Comparison of ENCODE assay signal across 34 cellular contexts in the genomic region with DNA sequence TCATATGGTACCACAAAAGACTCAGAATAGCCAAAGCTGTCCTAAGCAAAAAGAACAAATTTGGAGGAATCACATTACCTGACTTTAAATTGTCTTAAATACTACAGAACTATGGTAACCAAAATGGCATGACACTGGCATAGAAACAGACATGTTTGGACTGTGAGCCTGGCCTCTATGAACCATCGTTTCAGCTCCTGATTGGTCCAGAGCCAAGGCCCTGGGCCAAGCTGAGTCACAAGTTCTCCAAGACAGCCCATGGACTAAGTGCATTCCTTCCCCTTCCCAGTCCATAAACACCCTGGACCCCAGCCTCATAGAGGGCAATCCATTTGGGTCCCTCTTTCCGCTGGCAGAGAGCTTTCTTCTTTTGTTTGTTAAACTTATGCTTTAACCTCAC. TPM values are rescaled to one million over a fixed set of nuclear protein-coding genes. Genes with fewer than 3 reads are reported as not detected.
"Had no signal": no experiment of that assay in that cellular context is flagged by ENCODE, and none has a peak within 500 bp of the region (broad histone marks: within the 10 kb centered on the region; RNA-seq: fewer than 3 reads in every experiment).

No MANE protein-coding gene starts in this region.

- H3K27ac ChIP-seq: adrenal gland, breast epithelium, heart right ventricle, left lung, lower lobe of right lung, right atrium auricular region, suprapubic skin, tibial nerve, VCaP had no signal

- DNase-seq: activated CD4-positive, alpha-beta T cell treated with anti-CD3 and anti-CD28 coated beads for 48 hours; activated CD4-positive, alpha-beta T cell treated with anti-CD3 and anti-CD28 coated beads, Interleukin-2, amount 50 U/mL, for 48 hours; activated CD8-positive, alpha-beta memory T cell treated with anti-CD3 and anti-CD28 coated beads for 24 hours; activated effector memory CD4-positive, alpha-beta T cell treated with anti-CD3 and anti-CD28 coated beads, Interleukin-2, amount 50 U/mL, for 16 hours; activated naive CD4-positive, alpha-beta T cell treated with anti-CD3 and anti-CD28 coated beads for 36 hours; activated naive CD8-positive, alpha-beta T cell treated with anti-CD3 and anti-CD28 coated beads for 36 hours; adrenal gland; aorta; endodermal cell; foreskin melanocyte; heart right ventricle; left lung; lower lobe of right lung; mesenchymal stem cell; naive thymus-derived CD8-positive, alpha-beta T cell; occipital lobe; stimulated activated CD4-positive, alpha-beta T cell treated with anti-CD3 and anti-CD28 coated beads, Interleukin-1b, Interleukin-23, amount 100 ng/mL, for 48 hours; stimulated activated CD4-positive, alpha-beta T cell treated with anti-CD3 and anti-CD28 coated beads, Interleukin-4, amount 100 ng/mL, for 4 hours; stimulated activated CD8-positive, alpha-beta memory T cell treated with anti-CD3 and anti-CD28 coated beads, Interleukin-4, amount 100 ng/mL, for 48 hours; stimulated activated naive CD4-positive, alpha-beta T cell had no signal

- H3K36me3 ChIP-seq: adrenal gland, breast epithelium, lower lobe of right lung had no signal

- ATAC-seq: activated CD4-positive, CD25-positive, alpha-beta regulatory T cell treated with anti-CD3 and anti-CD28 coated beads, Interleukin-2, amount 50 U/mL, for 24 hours; esophagus mucosa; heart right ventricle; left lung; lower lobe of right lung; naive thymus-derived CD8-positive, alpha-beta T cell had no signal

- H3K4me1 Mint-ChIP-seq: activated naive CD8-positive, alpha-beta T cell treated with anti-CD3 and anti-CD28 coated beads for 36 hours; central memory CD8-positive, alpha-beta T cell; endodermal cell; naive thymus-derived CD8-positive, alpha-beta T cell; neural crest cell had no signal

- H3K27me3 Mint-ChIP-seq: activated naive CD8-positive, alpha-beta T cell treated with anti-CD3 and anti-CD28 coated beads for 36 hours; central memory CD8-positive, alpha-beta T cell; dendritic cell treated with granulocyte-macrophage colony-stimulating factor and Interleukin-4, amounts not matched to agents 40 ng/mL and 50 ng/mL, for 4 days; naive thymus-derived CD8-positive, alpha-beta T cell had no signal

- H3K4me1 ChIP-seq: adrenal gland, breast epithelium, heart right ventricle, left lung, lower lobe of right lung, right atrium auricular region, suprapubic skin, tibial nerve had no signal

- H3K27ac Mint-ChIP-seq: activated naive CD4-positive, alpha-beta T cell treated with anti-CD3 and anti-CD28 coated beads for 36 hours; activated naive CD8-positive, alpha-beta T cell treated with anti-CD3 and anti-CD28 coated beads for 36 hours; activated T-helper 1 cell treated with anti-CD3 and anti-CD28 coated beads, Interleukin-12 subunit alpha, Interleukin-12 subunit beta, Interleukin-2, Interleukin-4 antibody, amounts not matched to agents 30 ng/mL and 10 ng/mL and 1 ng/mL, durations not matched to agents 14 hours and 24 hours and 36 hours; dendritic cell treated with granulocyte-macrophage colony-stimulating factor and Interleukin-4, amounts not matched to agents 40 ng/mL and 50 ng/mL, for 4 days; endodermal cell; naive thymus-derived CD8-positive, alpha-beta T cell had no signal

- H3K4me3 ChIP-seq: adrenal gland, breast epithelium, heart right ventricle, left lung, lower lobe of right lung, right atrium auricular region, smooth muscle cell, suprapubic skin, tibial nerve had no signal

- H3K27me3 ChIP-seq: adrenal gland, breast epithelium, heart right ventricle, left lung, right atrium auricular region, suprapubic skin, tibial nerve had no signal

- H3K4me3 Mint-ChIP-seq: activated naive CD4-positive, alpha-beta T cell treated with anti-CD3 and anti-CD28 coated beads for 36 hours; activated naive CD8-positive, alpha-beta T cell treated with anti-CD3 and anti-CD28 coated beads for 36 hours; activated T-helper 1 cell treated with anti-CD3 and anti-CD28 coated beads, Interleukin-12 subunit alpha, Interleukin-12 subunit beta, Interleukin-2, Interleukin-4 antibody, amounts not matched to agents 30 ng/mL and 10 ng/mL and 1 ng/mL, durations not matched to agents 14 hours and 24 hours and 36 hours; central memory CD8-positive, alpha-beta T cell; dendritic cell treated with granulocyte-macrophage colony-stimulating factor and Interleukin-4, amounts not matched to agents 40 ng/mL and 50 ng/mL, for 4 days; endodermal cell; naive thymus-derived CD8-positive, alpha-beta T cell; neural crest cell had no signal

- H3K4me2 ChIP-seq: smooth muscle cell had no signal

RNA-seq across cellular contexts. Expression of a gene that starts 12.1 kb away (rescaled TPM):
- total RNA-seq: activated naive CD4-positive, alpha-beta T cell treated with anti-CD3 and anti-CD28 coated beads for 36 hours had no signal

RNA-seq across cellular contexts. Expression of a gene that starts 35.2 kb away (rescaled TPM):
- total RNA-seq: activated naive CD4-positive, alpha-beta T cell treated with anti-CD3 and anti-CD28 coated beads for 36 hours; activated naive CD8-positive, alpha-beta T cell treated with anti-CD3 and anti-CD28 coated beads for 36 hours; activated T-helper 1 cell treated with anti-CD3 and anti-CD28 coated beads, Interleukin-12 subunit alpha, Interleukin-12 subunit beta, Interleukin-2, Interleukin-4 antibody, amounts not matched to agents 30 ng/mL and 10 ng/mL and 1 ng/mL, durations not matched to agents 14 hours and 24 hours and 36 hours; right atrium auricular region had no signal
- polyA plus RNA-seq: aorta; naive thymus-derived CD8-positive, alpha-beta T cell had no signal

RNA-seq across cellular contexts. Expression of a gene that starts 48.0 kb away (rescaled TPM):
- polyA plus RNA-seq: aorta; naive thymus-derived CD8-positive, alpha-beta T cell; smooth muscle cell had no signal

RNA-seq across cellular contexts. Expression of a gene that starts 51.4 kb away (rescaled TPM):
- total RNA-seq: activated naive CD4-positive, alpha-beta T cell treated with anti-CD3 and anti-CD28 coated beads for 36 hours; activated naive CD8-positive, alpha-beta T cell treated with anti-CD3 and anti-CD28 coated beads for 36 hours; activated T-helper 1 cell treated with anti-CD3 and anti-CD28 coated beads, Interleukin-12 subunit alpha, Interleukin-12 subunit beta, Interleukin-2, Interleukin-4 antibody, amounts not matched to agents 30 ng/mL and 10 ng/mL and 1 ng/mL, durations not matched to agents 14 hours and 24 hours and 36 hours; adrenal gland; aorta; breast epithelium; endodermal cell; esophagus mucosa; heart right ventricle; left lung; lower lobe of right lung; naive thymus-derived CD8-positive, alpha-beta T cell; neural crest cell; pulmonary artery endothelial cell; right atrium auricular region; suprapubic skin; tibial nerve; ureter had no signal
- polyA plus RNA-seq: aorta; heart right ventricle; naive thymus-derived CD8-positive, alpha-beta T cell; smooth muscle cell had no signal
